25 cellular contexts compared by ENCODE assay signal in the genomic region with DNA sequence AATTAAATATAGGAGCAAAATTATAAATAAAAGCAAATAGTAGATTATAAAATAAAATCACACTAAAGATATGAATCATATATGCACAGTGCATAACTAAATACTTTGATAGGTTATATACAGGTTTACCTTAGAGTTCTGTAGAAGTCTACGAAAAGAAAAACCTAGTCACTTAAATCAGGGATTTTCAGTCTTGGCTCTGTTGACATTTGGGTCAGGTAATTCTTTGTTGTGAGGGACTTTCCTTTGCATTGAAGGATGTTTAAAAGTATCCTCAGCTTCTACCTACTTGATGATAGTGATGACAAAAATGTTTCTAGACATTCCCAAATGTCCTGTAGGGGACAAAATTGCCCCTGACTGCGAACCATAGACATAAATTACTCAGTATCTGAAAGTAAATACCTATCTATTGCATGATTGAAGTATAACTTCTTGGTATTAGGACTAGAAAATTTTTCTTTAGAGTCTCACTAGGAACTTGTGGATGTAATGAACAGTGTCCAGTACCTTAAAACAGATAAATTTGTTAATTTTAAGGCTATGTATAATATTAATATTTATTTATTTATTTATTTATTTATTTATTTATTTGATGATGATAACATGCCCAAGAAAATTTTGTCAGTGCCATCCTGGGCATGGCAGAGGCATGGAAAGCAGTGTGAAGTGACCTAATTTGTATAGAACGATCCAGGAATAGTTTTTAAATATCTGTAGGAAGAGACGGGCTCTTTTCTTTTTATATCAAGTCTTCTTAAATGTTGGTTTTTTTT.
"Had no signal": no experiment of that assay in that cellular context is flagged by ENCODE, and none has a peak within 500 bp of the region (broad histone marks: within the 10 kb centered on the region; RNA-seq: fewer than 3 reads in every experiment).

No MANE protein-coding gene starts in this region.

- ATAC-seq: naive thymus-derived CD8-positive, alpha-beta T cell; natural killer cell treated with Interleukin-12 subunit alpha and Interleukin-12 subunit beta and Interleukin-15 and Interleukin-18, amount 100 ng/mL, for 72 hours; pancreas; psoas muscle; right cardiac atrium; right lobe of liver; stimulated activated effector memory CD8-positive, alpha-beta T cell treated with anti-CD3 and anti-CD28 coated beads, Interleukin-12 subunit alpha, Interleukin-12 subunit beta, amount 100 ng/mL, for 72 hours; stimulated activated naive CD8-positive, alpha-beta T cell treated with anti-CD3 and anti-CD28 coated beads, Interleukin-15, amount 100 ng/mL, for 72 hours; stimulated activated naive CD8-positive, alpha-beta T cell treated with anti-CD3 and anti-CD28 coated beads, Interleukin-15, Interleukin-2, amounts not matched to agents 100 U/mL and 50 U/mL, for 24 hours; upper lobe of right lung had no signal

- H3K27ac ChIP-seq: neutrophil, pancreas, psoas muscle, right lobe of liver, sigmoid colon, thoracic aorta, thyroid gland, tibial nerve, upper lobe of right lung, uterus had no signal

- FAIRE-seq: pancreas, small intestine had no signal

- DNase-seq: naive B cell; naive thymus-derived CD8-positive, alpha-beta T cell; nephron progenitor cell; nucleus accumbens; pancreas; psoas muscle; right cardiac atrium; right lobe of liver; sigmoid colon; small intestine; stimulated activated CD4-positive, alpha-beta T cell treated with anti-CD3 and anti-CD28 coated beads, Interleukin-15, amount 100 ng/mL, for 24 hours; stimulated activated CD4-positive, alpha-beta T cell treated with anti-CD3 and anti-CD28 coated beads, Interleukin-2, amount 100 ng/mL, for 24 hours; stimulated activated CD4-positive, alpha-beta T cell treated with anti-CD3 and anti-CD28 coated beads, Interleukin-2, amount 100 ng/mL, for 48 hours; stimulated activated CD4-positive, alpha-beta T cell treated with anti-CD3 and anti-CD28 coated beads, Interleukin-4, amount 100 ng/mL, for 24 hours; stimulated activated naive CD4-positive, alpha-beta T cell; stimulated activated naive CD8-positive, alpha-beta T cell treated with anti-CD3 and anti-CD28 coated beads, Interleukin-15, amount 100 ng/mL, for 72 hours; stimulated activated naive CD8-positive, alpha-beta T cell treated with anti-CD3 and anti-CD28 coated beads, Interleukin-15, Interleukin-2, amounts not matched to agents 100 U/mL and 50 U/mL, for 24 hours; thyroid gland; upper lobe of right lung; uterus had no signal

- H3K9me3 ChIP-seq: neutrophil, pancreas, psoas muscle, right lobe of liver, sigmoid colon, thoracic aorta, thyroid gland, tibial nerve, upper lobe of right lung, uterus had no signal

- H3K36me3 ChIP-seq: neutrophil, pancreas, thyroid gland, uterus had no signal

- H3K27me3 ChIP-seq: neutrophil, pancreas, right lobe of liver, sigmoid colon, thyroid gland, tibial nerve, upper lobe of right lung, uterus had no signal

- H3K4me3 ChIP-seq: pancreas, psoas muscle, right lobe of liver, sigmoid colon, thoracic aorta, thyroid gland, tibial nerve, upper lobe of right lung, uterus had no signal

- H3K4me1 ChIP-seq: pancreas, psoas muscle, right lobe of liver, sigmoid colon, tibial nerve, upper lobe of right lung, uterus had no signal
